1 cellular context compared by ENCODE assay signal in the genomic region with DNA sequence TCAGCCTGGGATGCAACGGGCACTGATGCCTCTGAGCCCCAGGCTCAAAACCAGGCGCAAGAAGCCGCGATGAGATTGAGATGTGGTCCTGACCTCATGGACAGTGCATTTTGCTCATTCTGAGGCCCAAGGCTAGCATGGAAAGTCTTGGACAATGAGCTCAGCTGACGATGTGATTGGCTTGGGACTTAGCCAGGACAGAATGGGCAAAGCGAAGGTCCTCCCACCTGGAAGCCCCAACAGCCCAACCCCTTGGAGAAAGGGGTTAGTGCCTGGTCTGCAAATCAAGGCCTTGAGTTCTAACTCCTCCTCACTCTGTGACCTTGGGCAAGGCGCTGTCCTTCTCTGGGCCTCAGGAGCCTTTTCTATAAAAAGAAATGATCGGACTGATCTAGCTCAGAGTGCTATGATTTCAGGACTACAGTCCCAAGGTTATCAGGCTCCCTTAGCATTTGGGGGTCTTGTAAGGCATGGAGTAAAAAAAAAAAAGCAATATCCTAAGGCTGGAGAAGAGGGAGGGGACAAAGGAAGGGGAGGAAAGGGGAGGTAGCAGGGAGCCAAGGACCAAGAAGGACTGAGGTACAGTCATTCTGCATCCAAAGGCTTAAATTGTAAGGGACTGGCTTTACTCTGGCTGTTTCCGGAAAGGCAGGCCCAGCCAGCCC.
TF ChIP-seq lines count a peak whose summit lies in the region.

No MANE protein-coding gene starts in this region.

TF ChIP-seq in IMR-90, 13 proteins besides CTCF, POLR2A, EP300 and RAD21:
- no peak for TF ChIP-seq ELK1 (IDR thresholded peaks at IDR 0.05; ENCODE audit: borderline replicate concordance, low read depth, low read length)
- no peak for TF ChIP-seq RCOR1 (IDR thresholded peaks at IDR 0.05; ENCODE audit: insufficient replicate concordance, low read length)
- TF ChIP-seq BHLHE40 (IDR thresholded peaks at IDR 0.05; ENCODE audit: low read depth, low read length) = no peak
- no peak for TF ChIP-seq NFE2L2 (IDR thresholded peaks at IDR 0.05; ENCODE audit: low read depth, low read length)
- TF ChIP-seq FOS (IDR thresholded peaks at IDR 0.05; ENCODE audit: low read depth, low read length) = no peak
- no peak for TF ChIP-seq MAZ (IDR thresholded peaks at IDR 0.05; ENCODE audit: borderline replicate concordance, low read depth, low read length)
- TF ChIP-seq CHD1 (IDR thresholded peaks at IDR 0.05; ENCODE audit: low read depth, low read length) = no peak
- TF ChIP-seq MAFK (IDR thresholded peaks at IDR 0.05; ENCODE audit: low read depth, low read length) = no peak
